9 cellular contexts compared by ENCODE assay signal in genomic region chr2:182372661-182373060, GRCh38. TPM values are rescaled to one million over a fixed set of nuclear protein-coding genes. Genes with fewer than 3 reads are reported as not detected.
DNase-seq lines count a peak whose midpoint lies in the region; ATAC-seq and TF ChIP-seq lines count a peak whose summit lies in the region.
"Had no signal": no experiment of that assay in that cellular context is flagged by ENCODE, and none has a peak within 500 bp of the region (broad histone marks: within the 10 kb centered on the region; RNA-seq: fewer than 3 reads in every experiment).

No MANE protein-coding gene starts in this region.

- peaks cover 25% of the 10 kb centered on the region for H3K9me3 ChIP-seq in RWPE2 (ENCODE audit: severe bottlenecking)

- H3K4me3 ChIP-seq in AG09309 (ENCODE audit: control insufficient read depth, low read depth, low read length) (no peak overlapping the region), RWPE2 (ENCODE audit: severe bottlenecking) (no peak overlapping the region)

- H3K36me3 Mint-ChIP-seq in osteocyte (ENCODE audit: unreplicated experiment) = peaks cover 17% of the 10 kb centered on the region
- no peaks in the 10 kb centered on the region for H3K36me3 Mint-ChIP-seq in activated naive CD4-positive, alpha-beta T cell treated with anti-CD3 and anti-CD28 coated beads, Interleukin-2, amount 50 U/mL, for 72 hours

- peaks cover 24% of the 10 kb centered on the region for H3K4me1 ChIP-seq in RWPE2 (ENCODE audit: insufficient read depth, poor library complexity, severe bottlenecking)

- H3K27ac Mint-ChIP-seq in osteocyte (ENCODE audit: unreplicated experiment) = peak overlapping the region; percentile 86
- no peak overlapping the region for H3K27ac Mint-ChIP-seq in activated naive CD4-positive, alpha-beta T cell treated with anti-CD3 and anti-CD28 coated beads, Interleukin-2, amount 50 U/mL, for 72 hours
- H3K27ac Mint-ChIP-seq: dendritic cell treated with granulocyte-macrophage colony-stimulating factor and Interleukin-4, amounts not matched to agents 40 ng/mL and 50 ng/mL, for 4 days had no signal

- H3K9me3 Mint-ChIP-seq in osteocyte (ENCODE audit: unreplicated experiment) = peaks cover 24% of the 10 kb centered on the region
- H3K9me3 Mint-ChIP-seq in activated naive CD4-positive, alpha-beta T cell treated with anti-CD3 and anti-CD28 coated beads, Interleukin-2, amount 50 U/mL, for 72 hours = peaks cover 21 to 23% of the 10 kb centered on the region in 2 donors

- H3K4me3 Mint-ChIP-seq in osteocyte (ENCODE audit: unreplicated experiment) = no peak overlapping the region
- H3K4me3 Mint-ChIP-seq: dendritic cell treated with granulocyte-macrophage colony-stimulating factor and Interleukin-4, amounts not matched to agents 40 ng/mL and 50 ng/mL, for 4 days had no signal

- ATAC-seq in RWPE2 (ENCODE audit: low read depth) = peak; percentile 99
- no peak for ATAC-seq in activated naive CD4-positive, alpha-beta T cell treated with anti-CD3 and anti-CD28 coated beads, Interleukin-2, amount 50 U/mL, for 72 hours

- DNase-seq in AG09309 (ENCODE audit: low read depth) (peak; percentile 57), RWPE2 (ENCODE audit: low spot score) (no peak), fibroblast of the conjunctiva (ENCODE audit: low read depth) (peak; percentile 56), osteocyte (ENCODE audit: extremely low spot score, unreplicated experiment) (no peak), T-helper 9 cell (no peak), medulla oblongata (ENCODE audit: extremely low spot score) (no peak)
- no peak for DNase-seq in activated naive CD4-positive, alpha-beta T cell treated with anti-CD3 and anti-CD28 coated beads, Interleukin-2, amount 50 U/mL, for 72 hours (ENCODE audit: low spot score in 2 of 2)
- DNase-seq in activated CD4-positive, CD25-positive, alpha-beta regulatory T cell (lab: John Stamatoyannopoulos, UW) = no peak

- H3K4me1 Mint-ChIP-seq in osteocyte (ENCODE audit: unreplicated experiment) = peaks cover 30% of the 10 kb centered on the region

- no peaks in the 10 kb centered on the region for H3K27me3 Mint-ChIP-seq in osteocyte (ENCODE audit: unreplicated experiment)
- H3K27me3 Mint-ChIP-seq: dendritic cell treated with granulocyte-macrophage colony-stimulating factor and Interleukin-4, amounts not matched to agents 40 ng/mL and 50 ng/mL, for 4 days had no signal

- TF ChIP-seq CTCF in AG09309 (IDR thresholded peaks at IDR 0.05; ENCODE audit: control insufficient read depth, insufficient read depth, low read depth, low read length, missing control alignments) (no peak), RWPE2 (IDR thresholded peaks at IDR 0.05; ENCODE audit: poor library complexity, severe bottlenecking) (no peak), osteocyte (IDR thresholded peaks at IDR 0.05) (no peak)

- peak overlapping the region; percentile 88 for H3K27ac ChIP-seq in RWPE2 (ENCODE audit: poor library complexity, severe bottlenecking)

- H3K27me3 ChIP-seq in RWPE2 (ENCODE audit: insufficient read depth, poor library complexity, severe bottlenecking) = no peaks in the 10 kb centered on the region

- 0 out of 2 replicates have a peak, but pooled peaks cover 5% of the 10 kb centered on the region for H3K36me3 ChIP-seq in RWPE2 (ENCODE audit: low read depth)

RNA-seq across cellular contexts. Expression of gene PDE1A, which starts 54.2 kb away (rescaled TPM):
- total RNA-seq in osteocyte = 1.5 and 1.8 TPM in 2 replicates
- not detected for total RNA-seq in activated naive CD4-positive, alpha-beta T cell treated with anti-CD3 and anti-CD28 coated beads, Interleukin-2, amount 50 U/mL, for 72 hours

Comparison
In these comparisons a context has a peak if more than half of its experiments do, and no peak if none do; other contexts are left out.
1. DNase-seq: peak in AG09309 (single experiment) and fibroblast of the conjunctiva (single experiment); none in RWPE2 (single experiment), osteocyte (single experiment), activated naive CD4-positive, alpha-beta T cell treated with anti-CD3 and anti-CD28 coated beads, Interleukin-2, amount 50 U/mL, for 72 hours (0 of 2), T-helper 9 cell (single experiment), activated CD4-positive, CD25-positive, alpha-beta regulatory T cell (0 of 4) and medulla oblongata (single experiment).